Comparison of ENCODE assay signal across 8 cellular contexts in the genomic region with DNA sequence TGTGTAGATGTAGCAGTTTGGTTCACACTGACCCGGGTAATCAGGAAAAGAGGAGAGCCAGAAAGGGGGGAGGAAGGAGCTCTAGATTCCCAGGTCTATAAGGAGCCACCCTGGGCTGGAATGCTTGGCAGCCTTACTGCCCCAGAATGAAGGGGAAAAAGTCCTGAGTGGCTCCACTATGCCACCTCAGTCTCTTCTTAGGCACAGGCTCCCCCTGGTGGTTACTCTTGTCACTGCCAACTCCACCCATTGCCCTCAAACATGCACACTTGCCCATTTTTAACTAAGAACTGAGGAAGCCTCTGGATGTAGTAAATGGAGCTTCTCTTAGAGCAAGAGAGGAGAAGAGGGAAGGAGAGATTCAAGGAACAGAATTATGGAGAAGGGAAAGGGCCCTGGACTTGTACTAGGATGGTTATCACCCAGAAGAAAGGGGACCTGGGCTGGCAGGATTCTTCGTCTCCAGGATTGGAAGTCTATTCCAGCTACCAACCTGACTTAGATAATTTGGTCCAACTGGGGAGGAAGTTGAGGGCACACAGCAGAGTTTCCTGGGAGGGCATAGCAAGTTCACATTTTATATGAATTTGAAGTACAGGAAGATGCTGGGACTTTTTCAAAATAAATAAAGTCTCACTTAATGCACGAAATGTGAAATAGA. TPM values are rescaled to one million over a fixed set of nuclear protein-coding genes. Genes with fewer than 3 reads are reported as not detected.
DNase-seq lines count a peak whose midpoint lies in the region; ATAC-seq, FAIRE-seq and TF ChIP-seq lines count a peak whose summit lies in the region.

No MANE protein-coding gene starts in this region.

- H3K4me3 Mint-ChIP-seq in neural progenitor cell, result no peak overlapping the region

- H3K27me3 ChIP-seq in Karpas-422 (ENCODE audit: low read length) (no peaks in the 10 kb centered on the region), neural progenitor cell (no peaks in the 10 kb centered on the region)

- H3K36me3 ChIP-seq in Karpas-422 (ENCODE audit: insufficient read depth, low read length), result no peaks in the 10 kb centered on the region
- H3K36me3 ChIP-seq in neural progenitor cell, result no peaks in the 10 kb centered on the region

- peaks cover 2% of the 10 kb centered on the region for H3K36me3 Mint-ChIP-seq in neural progenitor cell

- H3K9me2 ChIP-seq in Karpas-422 (replicated peaks; ENCODE audit: insufficient read depth, low read length), result no peaks in the 10 kb centered on the region

- no peak for ATAC-seq in GM18517 (IDR thresholded peaks at IDR 0.05; ENCODE audit: unreplicated experiment)

- H3K4me1 ChIP-seq in Karpas-422 (ENCODE audit: low read length) (no peaks in the 10 kb centered on the region), neural progenitor cell (peaks cover 2% of the 10 kb centered on the region)

- H3K9me3 Mint-ChIP-seq in neural progenitor cell, result no peaks in the 10 kb centered on the region

- no peak overlapping the region for H3K27ac Mint-ChIP-seq in neural progenitor cell

- H3K4me1 Mint-ChIP-seq in neural progenitor cell, result peaks cover 4% of the 10 kb centered on the region

- peaks cover 3% of the 10 kb centered on the region; the same call in 1 of the 2 replicates for H3K79me2 ChIP-seq in Karpas-422 (ENCODE audit: low read length)
- no peaks in the 10 kb centered on the region for H3K79me2 ChIP-seq in neural progenitor cell (ENCODE audit: low read depth)

- H3K4me3 ChIP-seq in Karpas-422 (ENCODE audit: low read length) (no peak overlapping the region), neural progenitor cell (no peak overlapping the region)

- H4K20me1 ChIP-seq in Karpas-422 (ENCODE audit: insufficient read depth, low read depth, low read length) (no peaks in the 10 kb centered on the region), neural progenitor cell (ENCODE audit: low read depth) (no peaks in the 10 kb centered on the region)

- DNase-seq in Karpas-422 (peak; percentile 85), RKO (ENCODE audit: low spot score) (peak; percentile 80), fibroblast of peridontal ligament (ENCODE audit: extremely low read depth) (peak; percentile 83), neural progenitor cell (ENCODE audit: low spot score) (peak; percentile 86), substantia nigra (lab: John Stamatoyannopoulos, UW) (peak in 43 of 49 donors; percentile 9 to 84 (median 63))
- peak; percentile 87 for DNase-seq in activated T-cell treated with anti-CD3 and anti-CD28 coated beads, Interleukin-2, amount 50 U/mL, for 48 hours

- H3K9ac ChIP-seq in Karpas-422 (ENCODE audit: low read length), result no peak overlapping the region
- no peak overlapping the region for H3K9ac ChIP-seq in neural progenitor cell

- FAIRE-seq in G401.6 (lab: Jason Lieb, UNC), result peak; percentile 91

- no peaks in the 10 kb centered on the region for H3F3A ChIP-seq in neural progenitor cell (ENCODE audit: low read depth)

- peaks cover 7% of the 10 kb centered on the region for H3K27me3 Mint-ChIP-seq in neural progenitor cell (ENCODE audit: insufficient read depth, low read depth)

- TF ChIP-seq CTCF in neural progenitor cell (IDR thresholded peaks at IDR 0.05), result peak; percentile 98

- no peaks in the 10 kb centered on the region for H3K9me3 ChIP-seq in Karpas-422 (ENCODE audit: low read length)
- no peaks in the 10 kb centered on the region for H3K9me3 ChIP-seq in neural progenitor cell (ENCODE audit: low read depth)

- H3K4me2 ChIP-seq in Karpas-422 (ENCODE audit: low read depth, low read length, poor library complexity, severe bottlenecking) (no peak overlapping the region), neural progenitor cell (no peak overlapping the region)

- H2AFZ ChIP-seq in Karpas-422 (ENCODE audit: low read length) (no peak overlapping the region), neural progenitor cell (replicated peaks) (no peak overlapping the region)

- H3K27ac ChIP-seq in Karpas-422 (ENCODE audit: low read length) (no peak overlapping the region), neural progenitor cell (no peak overlapping the region), substantia nigra (ENCODE audit: low read depth, low read length, poor library complexity, severe bottlenecking) (no peak overlapping the region)

RNA-seq across cellular contexts. Expression of gene HPS6, which starts 7.8 kb away (rescaled TPM):
- 7.1 and 19.4 TPM in 2 replicates for total RNA-seq in Karpas-422 (2014; rRNA removed; shearing (Covaris generic); ENCODE audit: low replicate concordance)
- 7.2 and 22.8 TPM in 2 replicates for total RNA-seq in neural progenitor cell (ENCODE audit: low replicate concordance)

RNA-seq across cellular contexts. Expression of gene ARMH3, which starts 17.0 kb away (rescaled TPM):
- total RNA-seq in Karpas-422 (2014; rRNA removed; shearing (Covaris generic); ENCODE audit: low replicate concordance), result 3.7 and 4.1 TPM in 2 replicates
- 11.8 and 14.5 TPM in 2 replicates for total RNA-seq in neural progenitor cell (ENCODE audit: low replicate concordance)

RNA-seq across cellular contexts. Expression of gene LDB1, which starts 47.2 kb away (rescaled TPM):
- 24.7 and 34.5 TPM in 2 replicates for total RNA-seq in Karpas-422 (2014; rRNA removed; shearing (Covaris generic); ENCODE audit: low replicate concordance)
- 46.4 and 79.2 TPM in 2 replicates for total RNA-seq in neural progenitor cell (ENCODE audit: low replicate concordance)

RNA-seq across cellular contexts. Expression of gene PPRC1, which starts 59.8 kb away (rescaled TPM):
- total RNA-seq in Karpas-422 (2014; rRNA removed; shearing (Covaris generic); ENCODE audit: low replicate concordance), result 8.6 and 10.2 TPM in 2 replicates
- 11.7 and 15.4 TPM in 2 replicates for total RNA-seq in neural progenitor cell (ENCODE audit: low replicate concordance)
